ENCODE assay signal across 17 cellular contexts in the genomic region with DNA sequence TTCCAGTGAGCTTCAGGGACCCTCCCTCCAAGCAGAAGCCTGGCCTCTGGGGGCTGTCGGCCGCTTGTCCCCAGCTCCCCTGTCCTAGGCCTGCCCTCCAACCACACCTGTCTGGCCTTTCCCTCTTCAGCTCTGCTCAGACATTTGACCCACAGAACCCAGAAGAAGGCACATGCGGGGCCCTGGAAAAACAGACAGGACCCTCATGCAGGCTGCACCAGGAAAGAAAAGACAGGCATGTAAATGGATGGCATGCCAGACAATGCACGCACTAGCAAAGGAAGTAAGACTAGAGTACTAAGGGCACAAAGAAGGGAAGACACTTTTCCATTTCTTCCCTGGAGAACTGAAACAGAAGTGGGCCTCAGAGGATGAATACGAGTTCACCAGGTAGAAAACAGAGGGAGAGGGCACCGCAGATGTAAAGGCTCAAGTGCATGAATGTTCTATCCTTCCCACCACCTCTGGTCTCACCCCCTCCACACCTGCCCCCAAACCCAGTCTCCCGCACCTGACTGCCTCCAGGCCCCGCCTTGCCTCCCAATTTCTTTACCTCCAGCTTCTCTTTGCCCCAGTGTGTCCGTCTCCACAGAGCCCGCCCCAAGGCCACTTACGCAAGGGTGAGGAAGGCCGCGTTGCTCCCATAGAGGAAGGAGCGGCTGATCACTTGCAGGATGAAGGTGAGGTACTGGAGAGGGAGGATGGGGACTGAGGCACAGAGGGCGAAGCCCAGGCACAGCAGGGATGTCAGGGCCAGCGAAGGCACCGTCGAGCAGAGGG. TPM values are rescaled to one million over a fixed set of nuclear protein-coding genes. Genes with fewer than 3 reads are reported as not detected.
DNase-seq lines count a peak whose midpoint lies in the region; ATAC-seq and TF ChIP-seq lines count a peak whose summit lies in the region.
"Had no signal": no experiment of that assay in that cellular context is flagged by ENCODE, and none has a peak within 500 bp of the region (broad histone marks: within the 10 kb centered on the region; RNA-seq: fewer than 3 reads in every experiment).

No MANE protein-coding gene starts in this region.

- TF ChIP-seq EP300 in transverse colon (IDR thresholded peaks at IDR 0.05; ENCODE audit: low read depth) = no peak

- in situ Hi-C loops in transverse colon (cut with MboI; ENCODE audit: low pct_ligation_motif_present in 1 of 4, low pct_unique_long_range_greater_than_20kb in 1 of 4, low sequenced_read_pairs in 3 of 4) = no loop called here

- H2AFZ ChIP-seq in fibroblast of lung (ENCODE audit: low read length) = no peak overlapping the region
- H2AFZ ChIP-seq: PC-9 had no signal

- DNase-seq in activated CD8-positive, alpha-beta memory T cell treated with anti-CD3 and anti-CD28 coated beads, Interleukin-2, amount 10 ng/mL, durations not matched to agents 7 days and 5 days = no peak
- no peak for DNase-seq in activated CD8-positive, alpha-beta memory T cell treated with anti-CD3 and anti-CD28 coated beads, Interleukin-2, amount 50 U/mL, for 4 hours
- DNase-seq in AG04450 (ENCODE audit: low read depth, low spot score) (no peak), RWPE1 (ENCODE audit: low spot score) (no peak), fibroblast of lung (ENCODE audit: low read depth in 2 of 2) (no peak), transverse colon (no peak), NCI-H524 (lab: John Stamatoyannopoulos, UW) (no peak), SHP77 treated with DMSO at 0.1 percent for 48 hours (lab: John Stamatoyannopoulos, UW) (no peak)
- DNase-seq: COR-L47, Karpas-422, MM.1S, NCI-H1092 treated with DMSO at 0.1 percent for 48 hours, NCI-H2081 treated with DMSO at 0.1 percent for 48 hours, NCI-H510A, NCI-H82 had no signal

- H3K4me3 Mint-ChIP-seq in activated CD8-positive, alpha-beta memory T cell treated with anti-CD3 and anti-CD28 coated beads, Interleukin-2, amount 10 ng/mL, durations not matched to agents 7 days and 5 days = no peak overlapping the region

- peaks cover 15% of the 10 kb centered on the region for H3K36me3 ChIP-seq in fibroblast of lung (ENCODE audit: control insufficient read depth, insufficient read depth, low read length)
- no peaks in the 10 kb centered on the region for H3K36me3 ChIP-seq in transverse colon

- POLR2A ChIA-PET in AG04450 (lab: Yijun Ruan, JAX) (interaction anchor here (0.7 kb wide), 1 partner anchor 9 kb away, joined by 6 read pairs; no protein-coding TSS in a partner anchor), RWPE1 (lab: Yijun Ruan, JAX; ENCODE audit: low non-redundant PET) (no interaction called here)

- peaks cover 51% of the 10 kb centered on the region for H3K4me1 Mint-ChIP-seq in activated CD8-positive, alpha-beta memory T cell treated with anti-CD3 and anti-CD28 coated beads, Interleukin-2, amount 10 ng/mL, durations not matched to agents 7 days and 5 days

- CTCF ChIA-PET in activated CD8-positive, alpha-beta memory T cell treated with anti-CD3 and anti-CD28 coated beads, Interleukin-2, amount 10 ng/mL, durations not matched to agents 7 days and 5 days (lab: Charles Lee) = no interaction called here
- CTCF ChIA-PET in AG04450 (lab: Charles Lee) = no interaction called here
- CTCF ChIA-PET in RWPE1 (lab: Yijun Ruan, JAX) = no interaction called here

- H3K27me3 ChIP-seq in AG04450 (ENCODE audit: control insufficient read depth, insufficient read depth, low read length) (no peaks in the 10 kb centered on the region), fibroblast of lung (ENCODE audit: control insufficient read depth, insufficient read depth, low read length) (no peaks in the 10 kb centered on the region), transverse colon (no peaks in the 10 kb centered on the region)

- no peak for ATAC-seq in activated CD8-positive, alpha-beta memory T cell treated with anti-CD3 and anti-CD28 coated beads, Interleukin-2, amount 10 ng/mL, durations not matched to agents 7 days and 5 days

- no peak overlapping the region for H3K9ac ChIP-seq in fibroblast of lung (ENCODE audit: insufficient read depth, low read length)

- no peaks in the 10 kb centered on the region for H3K27me3 Mint-ChIP-seq in activated CD8-positive, alpha-beta memory T cell treated with anti-CD3 and anti-CD28 coated beads, Interleukin-2, amount 10 ng/mL, durations not matched to agents 7 days and 5 days

- H3K27ac Mint-ChIP-seq in activated CD8-positive, alpha-beta memory T cell treated with anti-CD3 and anti-CD28 coated beads, Interleukin-2, amount 10 ng/mL, durations not matched to agents 7 days and 5 days = peak overlapping the region; percentile 34

- peaks cover 4% of the 10 kb centered on the region for H3K4me1 ChIP-seq in fibroblast of lung (ENCODE audit: control insufficient read depth, extremely low read depth, insufficient read depth, low read length)
- peaks cover 0 to 7% (median 0%) of the 10 kb centered on the region in 4 donors for H3K4me1 ChIP-seq in transverse colon

- no peaks in the 10 kb centered on the region for H4K20me1 ChIP-seq in fibroblast of lung (ENCODE audit: control insufficient read depth, extremely low read depth, insufficient read depth, low read length)

- no peak for TF ChIP-seq CTCF in AG04450 (IDR thresholded peaks at IDR 0.05; ENCODE audit: low read depth, low read length)
- no peak for TF ChIP-seq CTCF in RWPE1 (conservative IDR thresholded peaks at IDR 0.05; ENCODE audit: low read depth)
- TF ChIP-seq CTCF in fibroblast of lung (conservative IDR thresholded peaks at IDR 0.05 in 1 of 2, IDR thresholded peaks at IDR 0.05 in 1 of 2; ENCODE audit: low read depth in 1 of 2, low read length in 2 of 2) = no peak
- no peak for TF ChIP-seq CTCF in transverse colon (IDR thresholded peaks at IDR 0.05)

- H3K4me2 ChIP-seq in fibroblast of lung (ENCODE audit: extremely low read depth, insufficient read depth, low read length) = no peak overlapping the region
- H3K4me2 ChIP-seq: PC-9 had no signal

- H3K9me3 Mint-ChIP-seq in activated CD8-positive, alpha-beta memory T cell treated with anti-CD3 and anti-CD28 coated beads, Interleukin-2, amount 10 ng/mL, durations not matched to agents 7 days and 5 days (ENCODE audit: low read depth) = no peaks in the 10 kb centered on the region

- H3K79me2 ChIP-seq in fibroblast of lung (ENCODE audit: control insufficient read depth, insufficient read depth, low read length) = no peaks in the 10 kb centered on the region

- peaks cover 70% of the 10 kb centered on the region for H3K36me3 Mint-ChIP-seq in activated CD8-positive, alpha-beta memory T cell treated with anti-CD3 and anti-CD28 coated beads, Interleukin-2, amount 10 ng/mL, durations not matched to agents 7 days and 5 days

- H3K4me3 ChIP-seq in AG04450 (ENCODE audit: low read depth, low read length) (no peak overlapping the region), fibroblast of lung (replicated peaks in 1 of 4; ENCODE audit: control extremely low read depth in 1 of 4, insufficient read depth in 1 of 4, low read depth in 3 of 4, low read length in 4 of 4) (no peak overlapping the region), transverse colon (no peak overlapping the region)
- H3K4me3 ChIP-seq: PC-9 had no signal

- WGBS in transverse colon (ENCODE audit: low coverage in 1 of 2), 2 donors = 97 to 100% methylated on average over 1 to 18 of the region's 18 CpGs

- no peak for TF ChIP-seq POLR2A in transverse colon (IDR thresholded peaks at IDR 0.05)

- H3K9me3 ChIP-seq in AG04450 (ENCODE audit: control insufficient read depth, insufficient read depth, low read length) (no peaks in the 10 kb centered on the region), fibroblast of lung (ENCODE audit: control insufficient read depth, insufficient read depth, low read depth, low read length) (no peaks in the 10 kb centered on the region), transverse colon (no peaks in the 10 kb centered on the region)

- intact Hi-C loops in transverse colon (cut with DNase I; ENCODE audit: low total_unique reads) = no loop called here

- H3K27ac ChIP-seq in AG04450 (ENCODE audit: low read depth, low read length) = peak overlapping the region; percentile 39
- peak overlapping the region; percentile 41 for H3K27ac ChIP-seq in RWPE1
- H3K27ac ChIP-seq in fibroblast of lung (ENCODE audit: insufficient read depth, low read length) = peak overlapping the region; percentile 16
- no peak overlapping the region for H3K27ac ChIP-seq in transverse colon
- H3K27ac ChIP-seq: PC-9 had no signal

RNA-seq across cellular contexts. Expression of gene SLC43A3, which starts 17.4 kb away (rescaled TPM):
- total RNA-seq in activated CD8-positive, alpha-beta memory T cell treated with anti-CD3 and anti-CD28 coated beads, Interleukin-2, amount 10 ng/mL, durations not matched to agents 7 days and 5 days = 100 to 1,000 TPM; 106 to 117 TPM
- polyA plus RNA-seq in AG04450 (2011; rRNA removed) (24.4 and 25.1 TPM in 2 replicates), fibroblast of lung (34.8 and 67.6 TPM in 2 replicates)
- 30.1 and 43.1 TPM in 2 replicates for polyA minus RNA-seq in AG04450 (2011; rRNA and poly(A)+ RNA removed)
- total RNA-seq in fibroblast of lung (41.5 and 61.6 TPM in 2 replicates), transverse colon (10 to 100 TPM in 3 of 4 donors, 1 to 10 TPM in 1; 6.0 to 35.9 (median 19.4) TPM)
- polyA plus RNA-seq in fibroblast of lung (2012) = 24.8 and 41.8 TPM in 2 replicates
- 40.6 and 62.5 TPM in 2 replicates for polyA minus RNA-seq in fibroblast of lung (ENCODE audit: low replicate concordance)

RNA-seq across cellular contexts. Expression of gene PRG2, which starts 19.1 kb away (rescaled TPM):
- under 1 TPM; 0.59 to 0.79 TPM for total RNA-seq in activated CD8-positive, alpha-beta memory T cell treated with anti-CD3 and anti-CD28 coated beads, Interleukin-2, amount 10 ng/mL, durations not matched to agents 7 days and 5 days
- polyA plus RNA-seq in AG04450 (2011; rRNA removed) = not detected in 2 replicates
- not detected in 2 replicates for polyA minus RNA-seq in AG04450 (2011; rRNA and poly(A)+ RNA removed)
- total RNA-seq in fibroblast of lung = not detected in 2 replicates
- polyA plus RNA-seq in fibroblast of lung = not detected in 2 replicates
- polyA plus RNA-seq in fibroblast of lung (2012) = 0.12 TPM in 1 of 2 replicates, not detected in the other
- not detected in 2 replicates for polyA minus RNA-seq in fibroblast of lung (ENCODE audit: low replicate concordance)
- not detected for total RNA-seq in transverse colon
- total RNA-seq: H4, PC-9 had no signal

RNA-seq across cellular contexts. Expression of gene PRG3, which starts 28.6 kb away (rescaled TPM):
- total RNA-seq in activated CD8-positive, alpha-beta memory T cell treated with anti-CD3 and anti-CD28 coated beads, Interleukin-2, amount 10 ng/mL, durations not matched to agents 7 days and 5 days = not detected
- polyA plus RNA-seq in AG04450 (2011; rRNA removed) (not detected in 2 replicates), fibroblast of lung (not detected in 2 replicates)
- not detected in 2 replicates for polyA minus RNA-seq in AG04450 (2011; rRNA and poly(A)+ RNA removed)
- total RNA-seq in fibroblast of lung (not detected in 2 replicates), transverse colon (not detected)
- not detected in 2 replicates for polyA plus RNA-seq in fibroblast of lung (2012)
- polyA minus RNA-seq in fibroblast of lung (ENCODE audit: low replicate concordance) = not detected in 2 replicates
- total RNA-seq: H4, PC-9 had no signal

RNA-seq across cellular contexts. Expression of gene RTN4RL2, which starts 50.8 kb away (rescaled TPM):
- not detected for total RNA-seq in activated CD8-positive, alpha-beta memory T cell treated with anti-CD3 and anti-CD28 coated beads, Interleukin-2, amount 10 ng/mL, durations not matched to agents 7 days and 5 days
- 0.11 and 0.45 TPM in 2 replicates for polyA plus RNA-seq in AG04450 (2011; rRNA removed)
- polyA minus RNA-seq in AG04450 (2011; rRNA and poly(A)+ RNA removed) = not detected in 2 replicates
- 0.17 and 0.26 TPM in 2 replicates for total RNA-seq in fibroblast of lung
- polyA plus RNA-seq in fibroblast of lung = 0.27 and 0.43 TPM in 2 replicates
- 1.1 and 1.3 TPM in 2 replicates for polyA plus RNA-seq in fibroblast of lung (2012)
- polyA minus RNA-seq in fibroblast of lung (ENCODE audit: low replicate concordance) = 0.79 TPM in 1 of 2 replicates, not detected in the other
- total RNA-seq in transverse colon = under 1 TPM in 1 of 4 donors, not detected in 3; 0.48 TPM

Comparison
In these comparisons a context has a peak if more than half of its experiments do, and no peak if none do; other contexts are left out.
1. H3K27ac ChIP-seq: peak in AG04450 (single experiment), RWPE1 (single experiment) and fibroblast of lung (single experiment); none in transverse colon (0 of 4).